Comparison of ENCODE assay signal across 21 cellular contexts in the genomic region with DNA sequence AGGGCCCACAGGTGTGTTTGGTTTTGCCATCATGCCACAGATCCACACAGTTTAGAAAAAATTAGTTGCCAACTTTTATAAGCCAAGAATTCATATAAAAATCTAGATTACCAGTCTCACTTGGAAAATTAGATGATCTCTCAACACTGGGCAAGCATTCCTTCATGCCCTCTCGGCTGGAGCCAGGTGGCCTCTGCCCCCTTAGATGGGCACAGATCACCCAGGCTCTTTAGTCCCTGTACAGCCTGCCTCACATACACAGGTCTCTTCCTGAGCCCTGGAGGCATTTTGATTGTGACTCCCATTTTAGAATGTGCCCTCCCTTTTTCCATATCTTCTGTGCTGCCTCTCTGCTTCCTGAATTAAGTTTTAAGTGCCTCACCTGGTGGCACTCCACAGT.
"Had no signal": no experiment of that assay in that cellular context is flagged by ENCODE, and none has a peak within 500 bp of the region (broad histone marks: within the 10 kb centered on the region; RNA-seq: fewer than 3 reads in every experiment).

No MANE protein-coding gene starts in this region.

- DNase-seq: cortex of kidney; effector memory CD8-positive, alpha-beta T cell; esophagus squamous epithelium; foreskin fibroblast; immature natural killer cell; left cardiac atrium; mammary epithelial cell; nucleus accumbens; ovary; right cardiac atrium; spleen; stimulated activated CD4-positive, alpha-beta T cell treated with anti-CD3 and anti-CD28 coated beads, Interleukin-15, amount 100 ng/mL, for 24 hours; stimulated activated CD4-positive, alpha-beta T cell treated with anti-CD3 and anti-CD28 coated beads, Interleukin-1b, Interleukin-23, amount 100 ng/mL, for 48 hours; stimulated activated CD4-positive, alpha-beta T cell treated with anti-CD3 and anti-CD28 coated beads, Interleukin-4, amount 100 ng/mL, for 24 hours; stimulated activated naive B cell treated with anti-CD40 and anti-IgM and Interleukin-4, amounts not matched to agents 10 μg/mL and 1 μg/mL and 100 μg/mL, for 72 hours; stimulated activated naive CD8-positive, alpha-beta T cell treated with anti-CD3 and anti-CD28 coated beads, Interleukin-15, amount 100 ng/mL, for 72 hours had no signal

- H3K27ac ChIP-seq: epithelial cell of prostate, esophagus squamous epithelium, neural progenitor cell, ovary had no signal

- H3K36me3 ChIP-seq: neural progenitor cell, ovary had no signal

- ATAC-seq: effector memory CD8-positive, alpha-beta T cell; left cardiac atrium; natural killer cell treated with Interleukin-12 subunit alpha and Interleukin-12 subunit beta and Interleukin-15 and Interleukin-18, amount 100 ng/mL, for 72 hours; right cardiac atrium; stimulated activated naive B cell treated with anti-CD40 and anti-IgM and Interleukin-4, amounts not matched to agents 10 μg/mL and 1 μg/mL and 100 μg/mL, for 72 hours; stimulated activated naive CD8-positive, alpha-beta T cell treated with anti-CD3 and anti-CD28 coated beads, Interleukin-15, amount 100 ng/mL, for 72 hours had no signal

- H3K27me3 ChIP-seq: esophagus squamous epithelium, neural progenitor cell, ovary, spleen had no signal

- H2AFZ ChIP-seq: neural progenitor cell had no signal

- H3K9me3 ChIP-seq: ovary had no signal

- H3K4me3 ChIP-seq: esophagus squamous epithelium, neural progenitor cell, ovary had no signal

- H3K4me2 ChIP-seq: neural progenitor cell had no signal

- FAIRE-seq: keratinocyte, urothelium cell line had no signal

- H3K9ac ChIP-seq: neural progenitor cell had no signal

- H3K4me1 ChIP-seq: neural progenitor cell had no signal
